Comparison of ENCODE assay signal across 1 cellular context in the genomic region with DNA sequence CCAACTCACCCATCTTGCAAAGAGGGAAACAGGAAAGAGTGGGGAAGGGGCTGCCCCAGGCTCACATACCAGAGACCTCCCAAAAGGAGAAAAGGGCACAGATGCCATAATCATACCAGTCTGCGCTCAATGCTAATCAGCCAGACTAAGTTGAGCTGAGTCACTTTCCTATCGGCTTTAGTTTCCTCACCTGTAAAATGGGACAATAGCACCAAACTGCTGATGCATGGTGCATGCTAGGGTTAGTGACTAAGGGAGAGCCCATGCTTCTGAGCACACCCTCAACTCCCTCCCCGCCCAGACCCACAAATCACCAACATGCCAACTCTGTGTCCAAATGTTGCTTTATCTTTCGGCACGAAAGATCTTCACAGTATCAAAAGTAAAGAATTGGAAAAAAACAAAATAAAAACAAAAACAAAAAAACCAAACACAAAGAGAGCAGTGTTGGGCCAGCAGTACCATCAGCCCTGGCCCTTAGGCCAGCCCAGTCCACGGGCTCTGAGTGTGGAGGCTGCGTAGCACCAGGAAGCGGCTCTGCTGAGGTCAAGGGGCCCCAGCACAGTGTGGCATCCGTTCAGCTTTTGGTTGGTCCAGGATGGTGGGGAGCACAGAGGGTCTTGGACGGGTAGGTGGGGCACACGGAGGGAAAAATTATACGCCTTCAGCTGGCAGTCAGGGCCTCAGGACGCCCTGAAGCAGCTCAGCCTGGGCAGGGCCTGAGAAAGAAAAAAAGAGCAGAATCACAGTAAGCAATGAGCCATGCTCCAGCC.
A peak's percentile ranks its signal among the peaks of the same experiment; 100 is the strongest.
TF ChIP-seq lines count a peak whose summit lies in the region.

No MANE protein-coding gene starts in this region.

TF ChIP-seq in HepG2, 621 proteins besides CTCF, POLR2A, EP300 and RAD21:
- TF ChIP-seq HDAC6 (IDR thresholded peaks at IDR 0.05; ENCODE audit: low read depth, low read length) (no peak), HMG20A (CRISPR knock-in tag; IDR thresholded peaks at IDR 0.05; ENCODE audit: borderline replicate concordance) (no peak), RBM22 (optimal IDR thresholded peaks at IDR 0.05; ENCODE audit: low read length) (peak; percentile 48), ZNF629 (CRISPR knock-in tag; conservative IDR thresholded peaks at IDR 0.05) (peak; percentile 73), TP53 (CRISPR knock-in tag; conservative IDR thresholded peaks at IDR 0.05) (no peak), PAF1 (CRISPR knock-in tag; IDR thresholded peaks at IDR 0.05) (0 out of 2 replicates have a peak, but pooled peaks have one; percentile 44), ZBTB20 (CRISPR knock-in tag; IDR thresholded peaks at IDR 0.05; ENCODE audit: borderline replicate concordance, low read depth) (no peak)
- TF ChIP-seq, protein P1, sequence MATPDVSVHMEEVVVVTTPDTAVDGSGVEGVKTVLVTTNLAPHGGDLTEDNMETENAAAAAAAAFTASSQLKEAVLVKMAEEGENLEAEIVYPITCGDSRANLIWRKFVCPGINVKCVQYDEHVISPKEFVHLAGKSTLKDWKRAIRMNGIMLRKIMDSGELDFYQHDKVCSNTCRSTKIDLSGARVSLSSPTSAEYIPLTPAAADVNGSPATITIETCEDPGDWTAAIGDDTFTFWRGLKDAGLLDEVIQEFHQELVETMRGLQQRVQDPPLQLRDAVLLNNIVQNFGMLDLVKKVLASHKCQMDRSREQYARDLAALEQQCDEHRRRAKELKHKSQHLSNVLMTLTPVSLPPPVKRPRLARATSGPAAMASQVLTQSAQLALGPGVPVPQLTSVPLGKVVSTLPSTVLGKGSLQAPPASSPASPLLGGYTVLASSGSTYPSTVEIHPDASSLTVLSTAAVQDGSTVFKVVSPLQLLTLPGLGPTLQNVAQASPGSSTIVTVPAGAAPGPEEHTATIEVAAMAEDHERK (CRISPR knock-in tag; IDR thresholded peaks at IDR 0.05; ENCODE audit: low read depth), result no peak
